1 cellular context compared by ENCODE assay signal in genomic region chr11:61429691-61430582, GRCh38.
TF ChIP-seq lines count a peak whose summit lies in the region.

A gene with protein sequence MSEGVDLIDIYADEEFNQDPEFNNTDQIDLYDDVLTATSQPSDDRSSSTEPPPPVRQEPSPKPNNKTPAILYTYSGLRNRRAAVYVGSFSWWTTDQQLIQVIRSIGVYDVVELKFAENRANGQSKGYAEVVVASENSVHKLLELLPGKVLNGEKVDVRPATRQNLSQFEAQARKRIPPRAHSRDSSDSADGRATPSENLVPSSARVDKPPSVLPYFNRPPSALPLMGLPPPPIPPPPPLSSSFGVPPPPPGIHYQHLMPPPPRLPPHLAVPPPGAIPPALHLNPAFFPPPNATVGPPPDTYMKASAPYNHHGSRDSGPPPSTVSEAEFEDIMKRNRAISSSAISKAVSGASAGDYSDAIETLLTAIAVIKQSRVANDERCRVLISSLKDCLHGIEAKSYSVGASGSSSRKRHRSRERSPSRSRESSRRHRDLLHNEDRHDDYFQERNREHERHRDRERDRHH (minus strand): TSS chr11:61429975. CDS start chr11:61429235, 740 bp downstream.
TSS of gene SDHAF2 (plus strand) at chr11:61430124. CDS start at chr11:61430147, 23 bp downstream.

TF ChIP-seq in HepG2, 621 proteins besides CTCF, POLR2A, EP300 and RAD21 (continued from another document):
- TF ChIP-seq, protein P1, sequence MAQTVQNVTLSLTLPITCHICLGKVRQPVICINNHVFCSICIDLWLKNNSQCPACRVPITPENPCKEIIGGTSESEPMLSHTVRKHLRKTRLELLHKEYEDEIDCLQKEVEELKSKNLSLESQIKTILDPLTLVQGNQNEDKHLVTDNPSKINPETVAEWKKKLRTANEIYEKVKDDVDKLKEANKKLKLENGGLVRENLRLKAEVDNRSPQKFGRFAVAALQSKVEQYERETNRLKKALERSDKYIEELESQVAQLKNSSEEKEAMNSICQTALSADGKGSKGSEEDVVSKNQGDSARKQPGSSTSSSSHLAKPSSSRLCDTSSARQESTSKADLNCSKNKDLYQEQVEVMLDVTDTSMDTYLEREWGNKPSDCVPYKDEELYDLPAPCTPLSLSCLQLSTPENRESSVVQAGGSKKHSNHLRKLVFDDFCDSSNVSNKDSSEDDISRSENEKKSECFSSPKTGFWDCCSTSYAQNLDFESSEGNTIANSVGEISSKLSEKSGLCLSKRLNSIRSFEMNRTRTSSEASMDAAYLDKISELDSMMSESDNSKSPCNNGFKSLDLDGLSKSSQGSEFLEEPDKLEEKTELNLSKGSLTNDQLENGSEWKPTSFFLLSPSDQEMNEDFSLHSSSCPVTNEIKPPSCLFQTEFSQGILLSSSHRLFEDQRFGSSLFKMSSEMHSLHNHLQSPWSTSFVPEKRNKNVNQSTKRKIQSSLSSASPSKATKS (CRISPR knock-in tag; IDR thresholded peaks at IDR 0.05), result no peak
- TF ChIP-seq ZNF883 (CRISPR knock-in tag; IDR thresholded peaks at IDR 0.05; ENCODE audit: not compliant biosample characterization) (peak; percentile 85), FOXA3 (CRISPR knock-in tag; IDR thresholded peaks at IDR 0.05) (peak; percentile 22; the same call in 1 of the 2 replicates), CCDC6 (CRISPR knock-in tag; IDR thresholded peaks at IDR 0.05) (peak; percentile 63; the same call in 1 of the 2 replicates), ZNF629 (CRISPR knock-in tag; conservative IDR thresholded peaks at IDR 0.05) (no peak), ZNF10 (CRISPR knock-in tag; IDR thresholded peaks at IDR 0.05; ENCODE audit: borderline replicate concordance, low read depth) (no peak), SP140L (CRISPR knock-in tag; IDR thresholded peaks at IDR 0.05; ENCODE audit: borderline replicate concordance) (no peak), ZNF549 (CRISPR knock-in tag; IDR thresholded peaks at IDR 0.05) (no peak), ZXDC (CRISPR knock-in tag; IDR thresholded peaks at IDR 0.05) (peak; percentile 46; the same call in 1 of the 2 replicates), ZNF253 (CRISPR knock-in tag; IDR thresholded peaks at IDR 0.05; ENCODE audit: borderline replicate concordance) (0 out of 2 replicates have a peak, but pooled peaks have one; percentile 65), HNRNPUL1 (IDR thresholded peaks at IDR 0.05; ENCODE audit: low read depth, low read length) (no peak), SOX5 (CRISPR knock-in tag; IDR thresholded peaks at IDR 0.05; ENCODE audit: borderline replicate concordance) (0 out of 2 replicates have a peak, but pooled peaks have one; percentile 37), NFRKB (IDR thresholded peaks at IDR 0.05) (no peak; the same call in 1 of the 2 replicates), ZBTB33 (CRISPR knock-in tag; IDR thresholded peaks at IDR 0.05) (no peak), ZNF709 (CRISPR knock-in tag; IDR thresholded peaks at IDR 0.05) (peak; percentile 88), ZNF737 (CRISPR knock-in tag; IDR thresholded peaks at IDR 0.05; ENCODE audit: borderline replicate concordance) (0 out of 2 replicates have a peak, but pooled peaks have one; percentile 23), MAFG (CRISPR knock-in tag; IDR thresholded peaks at IDR 0.05) (no peak), ZNF878 (CRISPR knock-in tag; IDR thresholded peaks at IDR 0.05) (0 out of 2 replicates have a peak, but pooled peaks have one; percentile 68), MBNL3 (CRISPR knock-in tag; conservative IDR thresholded peaks at IDR 0.05) (no peak), ZNF660 (CRISPR knock-in tag; IDR thresholded peaks at IDR 0.05; ENCODE audit: borderline replicate concordance, low read depth) (0 out of 2 replicates have a peak, but pooled peaks have one; percentile 11), CERS6 (CRISPR knock-in tag; IDR thresholded peaks at IDR 0.05) (peak; percentile 78; the same call in 1 of the 2 replicates), GMEB1 (CRISPR knock-in tag; IDR thresholded peaks at IDR 0.05; ENCODE audit: borderline replicate concordance) (peak; percentile 100), ZNF317 (CRISPR knock-in tag; IDR thresholded peaks at IDR 0.05) (peak; percentile 84; the same call in 1 of the 2 replicates), ZNF557 (CRISPR knock-in tag; IDR thresholded peaks at IDR 0.05) (0 out of 2 replicates have a peak, but pooled peaks have one; percentile 70), IKZF1 (IDR thresholded peaks at IDR 0.05) (no peak)
- TF ChIP-seq, protein P2, sequence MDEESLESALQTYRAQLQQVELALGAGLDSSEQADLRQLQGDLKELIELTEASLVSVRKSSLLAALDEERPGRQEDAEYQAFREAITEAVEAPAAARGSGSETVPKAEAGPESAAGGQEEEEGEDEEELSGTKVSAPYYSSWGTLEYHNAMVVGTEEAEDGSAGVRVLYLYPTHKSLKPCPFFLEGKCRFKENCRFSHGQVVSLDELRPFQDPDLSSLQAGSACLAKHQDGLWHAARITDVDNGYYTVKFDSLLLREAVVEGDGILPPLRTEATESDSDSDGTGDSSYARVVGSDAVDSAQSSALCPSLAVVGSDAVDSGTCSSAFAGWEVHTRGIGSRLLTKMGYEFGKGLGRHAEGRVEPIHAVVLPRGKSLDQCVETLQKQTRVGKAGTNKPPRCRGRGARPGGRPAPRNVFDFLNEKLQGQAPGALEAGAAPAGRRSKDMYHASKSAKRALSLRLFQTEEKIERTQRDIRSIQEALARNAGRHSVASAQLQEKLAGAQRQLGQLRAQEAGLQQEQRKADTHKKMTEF (CRISPR knock-in tag; IDR thresholded peaks at IDR 0.05), result peak; percentile 87; the same call in 1 of the 2 replicates
- TF ChIP-seq, protein P3, sequence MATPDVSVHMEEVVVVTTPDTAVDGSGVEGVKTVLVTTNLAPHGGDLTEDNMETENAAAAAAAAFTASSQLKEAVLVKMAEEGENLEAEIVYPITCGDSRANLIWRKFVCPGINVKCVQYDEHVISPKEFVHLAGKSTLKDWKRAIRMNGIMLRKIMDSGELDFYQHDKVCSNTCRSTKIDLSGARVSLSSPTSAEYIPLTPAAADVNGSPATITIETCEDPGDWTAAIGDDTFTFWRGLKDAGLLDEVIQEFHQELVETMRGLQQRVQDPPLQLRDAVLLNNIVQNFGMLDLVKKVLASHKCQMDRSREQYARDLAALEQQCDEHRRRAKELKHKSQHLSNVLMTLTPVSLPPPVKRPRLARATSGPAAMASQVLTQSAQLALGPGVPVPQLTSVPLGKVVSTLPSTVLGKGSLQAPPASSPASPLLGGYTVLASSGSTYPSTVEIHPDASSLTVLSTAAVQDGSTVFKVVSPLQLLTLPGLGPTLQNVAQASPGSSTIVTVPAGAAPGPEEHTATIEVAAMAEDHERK (CRISPR knock-in tag; IDR thresholded peaks at IDR 0.05; ENCODE audit: low read depth), result peak; percentile 96
- TF ChIP-seq, protein P4, sequence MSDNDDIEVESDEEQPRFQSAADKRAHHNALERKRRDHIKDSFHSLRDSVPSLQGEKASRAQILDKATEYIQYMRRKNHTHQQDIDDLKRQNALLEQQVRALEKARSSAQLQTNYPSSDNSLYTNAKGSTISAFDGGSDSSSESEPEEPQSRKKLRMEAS (IDR thresholded peaks at IDR 0.05), result peak; percentile 86
